In the genomic region with DNA sequence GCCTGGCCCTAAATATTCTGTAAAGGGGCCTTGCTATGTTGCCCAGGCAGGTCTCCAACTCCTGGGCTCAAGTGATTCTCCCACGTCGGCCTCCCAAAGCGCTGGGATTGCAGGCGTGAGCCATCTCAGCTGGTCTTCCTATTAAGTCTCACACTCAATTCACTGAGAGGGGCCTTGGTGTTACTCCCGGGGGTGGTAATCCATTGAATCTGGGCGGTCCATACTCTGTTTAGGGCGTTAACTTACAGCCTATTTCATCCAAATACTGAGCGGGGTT, we compare ENCODE assay signal across 8 cellular contexts. TPM values are rescaled to one million over a fixed set of nuclear protein-coding genes. Genes with fewer than 3 reads are reported as not detected.
DNase-seq lines count a peak whose midpoint lies in the region; ATAC-seq and TF ChIP-seq lines count a peak whose summit lies in the region.

No MANE protein-coding gene starts in this region.

- intact Hi-C loops in Caco-2 (cut with micrococcal nuclease; ENCODE audit: unreplicated experiment) (no loop called here), head of caudate nucleus (cut with DNase I) (loop anchor here (5.0 kb wide), 1 partner anchor 37 kb away; no protein-coding TSS in a partner anchor)

- no peak for DNase-seq in Caco-2
- DNase-seq in RWPE1 (ENCODE audit: low spot score), result no peak
- no peak for DNase-seq in osteocyte (ENCODE audit: extremely low spot score, unreplicated experiment)
- no peak for DNase-seq in AG08396 (ENCODE audit: low spot score)
- no peak for DNase-seq in head of caudate nucleus
- no peak for DNase-seq in GM20000 (ENCODE audit: low spot score)
- DNase-seq in left lobe of liver (ENCODE audit: low spot score), result no peak

- ATAC-seq in left lobe of liver, result no peak

- H3K27ac ChIP-seq in RWPE1, result peak overlapping the region; percentile 100
- peak overlapping the region; percentile 97 to 99 for H3K27ac ChIP-seq in esophagus (ENCODE audit: low read depth in 2 of 2, low read length in 1 of 2)

- 46 to 54% methylated on average over 8 of the region's 8 CpGs for WGBS in esophagus, 2 donors

- peaks cover 93% of the 10 kb centered on the region for H3K36me3 Mint-ChIP-seq in Caco-2 (ENCODE audit: insufficient read depth, unreplicated experiment)
- H3K36me3 Mint-ChIP-seq in osteocyte (ENCODE audit: unreplicated experiment), result peaks cover 38% of the 10 kb centered on the region

- peak overlapping the region; percentile 81 for H3K4me3 ChIP-seq in Caco-2 (ENCODE audit: low read depth, low read length)
- H3K4me3 ChIP-seq in esophagus (ENCODE audit: low read depth in 1 of 2, low read length in 2 of 2), result peak overlapping the region; percentile 87 to 90

- CTCF ChIA-PET in Caco-2 (lab: Charles Lee) (no interaction called here), RWPE1 (lab: Yijun Ruan, JAX) (no interaction called here)

- no TSS peak for BruUV-seq in Caco-2 (replicated peaks; lab: Mats Ljungman, UMichigan)

- H3K9me3 ChIP-seq in Caco-2 (no peaks in the 10 kb centered on the region), esophagus (ENCODE audit: control insufficient read depth in 2 of 2, insufficient read depth in 1 of 2, low read depth in 1 of 2, low read length in 1 of 2) (no peaks in the 10 kb centered on the region)

- H3K36me3 ChIP-seq in Caco-2 (ENCODE audit: control insufficient read depth, insufficient read depth, low read length) (no peaks in the 10 kb centered on the region; the same call in 1 of the 2 replicates), esophagus (ENCODE audit: control insufficient read depth in 2 of 2, insufficient read depth in 2 of 2, low read length in 1 of 2) (peaks cover 0 to 21% of the 10 kb centered on the region in 2 donors)

- H3K4me1 Mint-ChIP-seq in Caco-2 (ENCODE audit: low read depth, unreplicated experiment) (peaks cover 14% of the 10 kb centered on the region), osteocyte (ENCODE audit: unreplicated experiment) (peaks cover 48% of the 10 kb centered on the region)

- TF ChIP-seq CTCF in Caco-2 (IDR thresholded peaks at IDR 0.05; ENCODE audit: insufficient read depth in 1 of 2, low read depth in 1 of 2, low read length in 1 of 2, severe bottlenecking in 1 of 2, unreplicated experiment in 1 of 2), result no peak
- TF ChIP-seq CTCF in RWPE1 (conservative IDR thresholded peaks at IDR 0.05; ENCODE audit: low read depth), result no peak
- TF ChIP-seq CTCF in osteocyte (IDR thresholded peaks at IDR 0.05), result no peak
- TF ChIP-seq CTCF in GM20000 (IDR thresholded peaks at IDR 0.05; ENCODE audit: extremely low read depth, missing control alignments), result no peak

- POLR2A ChIA-PET in Caco-2 (lab: Charles Lee), result no interaction called here
- POLR2A ChIA-PET in RWPE1 (lab: Yijun Ruan, JAX; ENCODE audit: low non-redundant PET), result no interaction called here

- H3K4me3 Mint-ChIP-seq in Caco-2 (ENCODE audit: unreplicated experiment) (peak overlapping the region; percentile 85), osteocyte (ENCODE audit: unreplicated experiment) (peak overlapping the region; percentile 98)

- H3K27me3 Mint-ChIP-seq in Caco-2 (ENCODE audit: insufficient read depth, unreplicated experiment) (no peaks in the 10 kb centered on the region), osteocyte (ENCODE audit: unreplicated experiment) (no peaks in the 10 kb centered on the region)

- H3K27me3 ChIP-seq in Caco-2 (replicated peaks; ENCODE audit: control insufficient read depth, insufficient read depth, low read length), result no peaks in the 10 kb centered on the region
- no peaks in the 10 kb centered on the region for H3K27me3 ChIP-seq in esophagus (ENCODE audit: control insufficient read depth in 1 of 2, insufficient read depth in 2 of 2, low read length in 2 of 2)

- no peaks in the 10 kb centered on the region for H3K9me3 Mint-ChIP-seq in Caco-2 (ENCODE audit: unreplicated experiment)
- H3K9me3 Mint-ChIP-seq in osteocyte (ENCODE audit: unreplicated experiment), result no peaks in the 10 kb centered on the region

- H3K27ac Mint-ChIP-seq in Caco-2 (ENCODE audit: unreplicated experiment) (peak overlapping the region; percentile 98), osteocyte (ENCODE audit: unreplicated experiment) (peak overlapping the region; percentile 99)

- peaks cover 10% of the 10 kb centered on the region; the same call in 1 of the 2 replicates for H3K4me1 ChIP-seq in Caco-2
- no peaks in the 10 kb centered on the region for H3K4me1 ChIP-seq in esophagus (ENCODE audit: control insufficient read depth in 2 of 2, insufficient read depth in 2 of 2, low read length in 1 of 2)

RNA-seq across cellular contexts. Expression of a gene that starts 0.7 kb away (rescaled TPM):
- total RNA-seq in Caco-2 (2022) (211 and 243 TPM in 2 replicates), osteocyte (159 and 162 TPM in 2 replicates), left lobe of liver (53.9 TPM)
- 100 to 1,000 TPM in 1 of 2 donors, 10 to 100 TPM in 1; 70.7 to 105 TPM for polyA plus RNA-seq in esophagus

RNA-seq across cellular contexts. Expression of a gene that starts 7.1 kb away (rescaled TPM):
- total RNA-seq in Caco-2 (2022), result 66.6 and 75.5 TPM in 2 replicates
- polyA plus RNA-seq in esophagus, result 10 to 100 TPM; 39.4 to 75.0 TPM
- total RNA-seq in osteocyte, result 123 and 126 TPM in 2 replicates
- total RNA-seq in left lobe of liver, result 24.6 TPM

RNA-seq across cellular contexts. Expression of a gene that starts 15.3 kb away (rescaled TPM):
- total RNA-seq in Caco-2 (2022) (4.6 and 5.3 TPM in 2 replicates), osteocyte (2.9 and 3.7 TPM in 2 replicates), left lobe of liver (1.8 TPM)
- 1 to 10 TPM; 3.8 to 3.9 TPM for polyA plus RNA-seq in esophagus

RNA-seq across cellular contexts. Expression of a gene that starts 21.4 kb away (rescaled TPM):
- 16.5 and 19.0 TPM in 2 replicates for total RNA-seq in Caco-2 (2022)
- polyA plus RNA-seq in esophagus, result 1 to 10 TPM in 1 of 2 donors, under 1 TPM in 1; 0.52 to 1.4 TPM
- total RNA-seq in osteocyte, result 1.5 and 2.2 TPM in 2 replicates
- total RNA-seq in left lobe of liver, result 0.48 TPM

RNA-seq across cellular contexts. Expression of a gene that starts 21.7 kb away (rescaled TPM):
- 59.0 and 60.7 TPM in 2 replicates for total RNA-seq in Caco-2 (2022)
- polyA plus RNA-seq in esophagus, result 10 to 100 TPM; 13.8 to 23.0 TPM
- 32.1 and 32.4 TPM in 2 replicates for total RNA-seq in osteocyte
- total RNA-seq in left lobe of liver, result 10.1 TPM
